In the genomic region with DNA sequence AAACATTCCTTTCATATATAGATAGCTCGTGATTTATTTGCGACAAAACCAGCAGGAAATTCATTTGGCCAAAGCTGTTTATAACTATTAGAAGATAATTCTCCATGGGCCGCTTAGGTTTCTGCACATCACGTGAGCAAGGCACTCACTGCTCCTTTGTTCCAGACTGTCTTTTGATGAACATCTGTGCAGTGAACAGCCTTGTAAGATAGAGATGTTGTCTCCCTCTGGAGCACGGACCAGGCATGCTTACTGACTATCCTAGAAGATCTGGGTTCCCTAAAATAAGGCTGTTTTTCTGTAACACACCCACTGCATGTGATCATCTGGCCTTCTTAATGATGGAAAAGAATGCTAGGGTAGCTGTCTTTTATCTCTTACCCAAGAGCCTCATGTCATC, we compare ENCODE assay signal across 1 cellular context.
TF ChIP-seq lines count a peak whose summit lies in the region.

No MANE protein-coding gene starts in this region.

TF ChIP-seq in K562, 482 proteins besides CTCF, POLR2A, EP300 and RAD21 (continued from another document):
- TF ChIP-seq, protein P1, sequence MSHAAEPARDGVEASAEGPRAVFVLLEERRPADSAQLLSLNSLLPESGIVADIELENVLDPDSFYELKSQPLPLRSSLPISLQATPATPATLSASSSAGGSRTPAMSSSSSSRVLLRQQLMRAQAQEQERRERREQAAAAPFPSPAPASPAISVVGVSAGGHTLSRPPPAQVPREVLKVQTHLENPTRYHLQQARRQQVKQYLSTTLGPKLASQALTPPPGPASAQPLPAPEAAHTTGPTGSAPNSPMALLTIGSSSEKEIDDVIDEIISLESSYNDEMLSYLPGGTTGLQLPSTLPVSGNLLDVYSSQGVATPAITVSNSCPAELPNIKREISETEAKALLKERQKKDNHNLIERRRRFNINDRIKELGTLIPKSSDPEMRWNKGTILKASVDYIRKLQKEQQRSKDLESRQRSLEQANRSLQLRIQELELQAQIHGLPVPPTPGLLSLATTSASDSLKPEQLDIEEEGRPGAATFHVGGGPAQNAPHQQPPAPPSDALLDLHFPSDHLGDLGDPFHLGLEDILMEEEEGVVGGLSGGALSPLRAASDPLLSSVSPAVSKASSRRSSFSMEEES (CRISPR knock-in tag; IDR thresholded peaks at IDR 0.05), result peak; percentile 23; the same call in 1 of the 2 replicates
